In the genomic region with DNA sequence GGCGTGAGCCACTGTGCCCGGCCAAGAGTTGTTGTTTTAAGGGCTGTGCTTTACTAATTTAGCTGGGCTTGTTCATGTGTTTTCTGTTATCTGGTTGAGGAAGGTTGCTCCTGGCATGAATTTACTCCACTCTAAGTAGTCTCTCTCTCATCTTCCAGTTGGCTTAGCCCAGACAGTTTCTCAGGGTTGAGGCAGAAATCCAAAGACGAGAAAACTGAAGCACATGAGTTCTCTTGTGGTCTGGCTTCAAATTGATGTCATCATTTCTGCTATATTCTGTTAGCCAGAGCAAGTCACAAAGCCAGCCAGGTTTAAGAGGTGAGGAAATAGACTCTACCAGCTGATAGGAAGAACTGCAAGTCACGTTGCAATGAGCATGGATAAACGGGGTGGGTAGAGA, we compare ENCODE assay signal across 23 cellular contexts.
"Had no signal": no experiment of that assay in that cellular context is flagged by ENCODE, and none has a peak within 500 bp of the region (broad histone marks: within the 10 kb centered on the region; RNA-seq: fewer than 3 reads in every experiment).

No MANE protein-coding gene starts in this region.

- H3K27ac ChIP-seq: brain microvascular endothelial cell, cardiac muscle cell, KMS-11, Peyer's patch had no signal

- H3K9ac ChIP-seq: KMS-11 had no signal

- H3K4me3 ChIP-seq: cardiac muscle cell, Peyer's patch had no signal

- DNase-seq: activated CD4-positive, alpha-beta T cell treated with anti-CD3 and anti-CD28 coated beads, Interleukin-2, amount 50 U/mL, for 48 hours; activated CD4-positive, CD25-positive, alpha-beta regulatory T cell treated with anti-CD3 and anti-CD28 coated beads, Interleukin-2, amount 50 U/mL, for 72 hours; activated CD8-positive, alpha-beta memory T cell treated with anti-CD3 and anti-CD28 coated beads, Interleukin-2, amount 10 ng/mL, durations not matched to agents 7 days and 5 days; activated effector memory CD4-positive, alpha-beta T cell treated with anti-CD3 and anti-CD28 coated beads, Interleukin-2, amount 50 U/mL, for 16 hours; activated naive CD4-positive, alpha-beta T cell treated with Interleukin-2 at 50 U/mL for 16 hours; activated naive CD8-positive, alpha-beta T cell treated with anti-CD3 and anti-CD28 coated beads, Interleukin-2, amount 50 U/mL, for 24 hours; activated T-cell treated with anti-CD3 and anti-CD28 coated beads, Interleukin-2, amount 50 U/mL, for 4 hours; amygdala; brain microvascular endothelial cell; NCI-H1092 treated with DMSO at 0.1 percent for 48 hours; NCI-H1436; NCI-H187; NCI-H2081; NCI-H510A treated with DMSO at 0.1 percent for 48 hours; NCI-H69; NK-92 treated with Interleukin-12 subunit alpha and Interleukin-12 subunit beta, amount 100 ng/mL, for 24 hours; Peyer's patch; SHP77 treated with DMSO at 0.1 percent for 48 hours; T-helper 9 cell had no signal

- H3K9me3 ChIP-seq: Peyer's patch had no signal

- H3K4me1 ChIP-seq: Peyer's patch had no signal

- H3K4me2 ChIP-seq: KMS-11 had no signal

- ATAC-seq: activated CD8-positive, alpha-beta memory T cell treated with anti-CD3 and anti-CD28 coated beads, Interleukin-2, amount 10 ng/mL, durations not matched to agents 7 days and 5 days; activated naive CD4-positive, alpha-beta T cell treated with anti-CD3 and anti-CD28 coated beads, Interleukin-2, amount 50 U/mL, for 72 hours; activated naive CD8-positive, alpha-beta T cell treated with anti-CD3 and anti-CD28 coated beads, Interleukin-2, amount 50 U/mL, for 24 hours; activated T-cell treated with anti-CD3 and anti-CD28 coated beads, Interleukin-2, amount 50 U/mL, for 4 hours; WTC11 had no signal

- H3K27me3 ChIP-seq: brain microvascular endothelial cell, cardiac muscle cell, Peyer's patch had no signal

- H3K36me3 ChIP-seq: brain microvascular endothelial cell, cardiac muscle cell, Peyer's patch had no signal
